ENCODE assay signal across 27 cellular contexts in genomic region chr3:3209714-3210113, GRCh38.
"Had no signal": no experiment of that assay in that cellular context is flagged by ENCODE, and none has a peak within 500 bp of the region (broad histone marks: within the 10 kb centered on the region; RNA-seq: fewer than 3 reads in every experiment).

No MANE protein-coding gene starts in this region.

- H3K4me3 Mint-ChIP-seq: immature natural killer cell; memory B cell; naive thymus-derived CD8-positive, alpha-beta T cell; nephron; neural crest cell; stimulated activated effector memory CD8-positive, alpha-beta T cell treated with anti-CD3 and anti-CD28 coated beads, Interleukin-12 subunit alpha, Interleukin-12 subunit beta, amount 100 ng/mL, for 72 hours; stimulated activated naive CD8-positive, alpha-beta T cell treated with anti-CD3 and anti-CD28 coated beads, Interleukin-15, Interleukin-2, amounts not matched to agents 100 ng/mL and 50 ng/mL, for 24 hours; type B pancreatic cell had no signal

- H3K4me3 ChIP-seq: left ventricle myocardium inferior, lung, pancreas, prostate gland, skin epidermis, suprapubic skin, thoracic aorta, tibial artery, uterus had no signal

- H3K9me3 Mint-ChIP-seq: immature natural killer cell; memory B cell; naive thymus-derived CD8-positive, alpha-beta T cell; nephron; neural crest cell; stimulated activated effector memory CD8-positive, alpha-beta T cell treated with anti-CD3 and anti-CD28 coated beads, Interleukin-12 subunit alpha, Interleukin-12 subunit beta, amount 100 ng/mL, for 72 hours; stimulated activated naive CD8-positive, alpha-beta T cell treated with anti-CD3 and anti-CD28 coated beads, Interleukin-15, Interleukin-2, amounts not matched to agents 100 ng/mL and 50 ng/mL, for 24 hours; type B pancreatic cell had no signal

- ATAC-seq: naive thymus-derived CD8-positive, alpha-beta T cell; pancreas; right cardiac atrium; sciatic nerve; stimulated activated effector memory CD8-positive, alpha-beta T cell treated with anti-CD3 and anti-CD28 coated beads, Interleukin-12 subunit alpha, Interleukin-12 subunit beta, amount 100 ng/mL, for 72 hours had no signal

- H3K27ac Mint-ChIP-seq: immature natural killer cell; memory B cell; naive thymus-derived CD8-positive, alpha-beta T cell; nephron; stimulated activated effector memory CD8-positive, alpha-beta T cell treated with anti-CD3 and anti-CD28 coated beads, Interleukin-12 subunit alpha, Interleukin-12 subunit beta, amount 100 ng/mL, for 72 hours; stimulated activated naive CD8-positive, alpha-beta T cell treated with anti-CD3 and anti-CD28 coated beads, Interleukin-15, Interleukin-2, amounts not matched to agents 100 ng/mL and 50 ng/mL, for 24 hours; type B pancreatic cell had no signal

- DNase-seq: hypothalamus; immature natural killer cell; left ventricle myocardium inferior; naive thymus-derived CD8-positive, alpha-beta T cell; nucleus accumbens; pancreas; posterior cingulate gyrus; retina; right cardiac atrium; stimulated activated CD4-positive, alpha-beta T cell treated with anti-CD3 and anti-CD28 coated beads, Interleukin-12 subunit alpha, Interleukin-12 subunit beta, amount 100 ng/mL, for 4 hours; stimulated activated CD4-positive, alpha-beta T cell treated with anti-CD3 and anti-CD28 coated beads, Interleukin-15, amount 100 ng/mL, for 24 hours; stimulated activated CD4-positive, alpha-beta T cell treated with anti-CD3 and anti-CD28 coated beads, Interleukin-4, amount 100 ng/mL, for 24 hours; stimulated activated naive CD4-positive, alpha-beta T cell; tibial artery; uterus had no signal

- H3K4me1 ChIP-seq: left ventricle myocardium inferior, pancreas, prostate gland, suprapubic skin, uterus had no signal

- H3K36me3 ChIP-seq: left ventricle myocardium inferior, pancreas, prostate gland, suprapubic skin, thoracic aorta, tibial artery, uterus had no signal

- H3K9me3 ChIP-seq: left ventricle myocardium inferior, pancreas, prostate gland, suprapubic skin, thoracic aorta, tibial artery, uterus had no signal

- H3K27me3 Mint-ChIP-seq: stimulated activated naive CD8-positive, alpha-beta T cell treated with anti-CD3 and anti-CD28 coated beads, Interleukin-15, Interleukin-2, amounts not matched to agents 100 ng/mL and 50 ng/mL, for 24 hours had no signal

- H3K27me3 ChIP-seq: pancreas, suprapubic skin, tibial artery, uterus had no signal

- H3K4me1 Mint-ChIP-seq: immature natural killer cell; memory B cell; naive thymus-derived CD8-positive, alpha-beta T cell; nephron; neural crest cell; stimulated activated effector memory CD8-positive, alpha-beta T cell treated with anti-CD3 and anti-CD28 coated beads, Interleukin-12 subunit alpha, Interleukin-12 subunit beta, amount 100 ng/mL, for 72 hours had no signal

- H3K36me3 Mint-ChIP-seq: immature natural killer cell; memory B cell; naive thymus-derived CD8-positive, alpha-beta T cell; stimulated activated effector memory CD8-positive, alpha-beta T cell treated with anti-CD3 and anti-CD28 coated beads, Interleukin-12 subunit alpha, Interleukin-12 subunit beta, amount 100 ng/mL, for 72 hours; type B pancreatic cell had no signal

- H3K27ac ChIP-seq: left ventricle myocardium inferior, pancreas, prostate gland, skin epidermis, suprapubic skin, thoracic aorta, tibial artery, uterus had no signal
